Comparison of ENCODE assay signal across 26 cellular contexts in genomic region chr9:4502444-4502843, GRCh38. TPM values are rescaled to one million over a fixed set of nuclear protein-coding genes. Genes with fewer than 3 reads are reported as not detected.
"Had no signal": no experiment of that assay in that cellular context is flagged by ENCODE, and none has a peak within 500 bp of the region (broad histone marks: within the 10 kb centered on the region; RNA-seq: fewer than 3 reads in every experiment).

No MANE protein-coding gene starts in this region.

- H3K9me3 ChIP-seq: colonic mucosa, esophagus muscularis mucosa, gastroesophageal sphincter, heart left ventricle, left ventricle myocardium inferior, lower lobe of right lung, mucosa of descending colon, neutrophil, pancreas, stomach, thyroid gland had no signal

- H3K36me3 Mint-ChIP-seq: naive B cell; natural killer cell treated with Interleukin-12 subunit alpha and Interleukin-12 subunit beta and Interleukin-15 and Interleukin-18, amount 100 ng/mL, for 72 hours; stimulated activated effector memory CD8-positive, alpha-beta T cell treated with anti-CD3 and anti-CD28 coated beads, Interleukin-12 subunit alpha, Interleukin-12 subunit beta, amount 100 ng/mL, for 72 hours had no signal

- H3K27ac Mint-ChIP-seq: dendritic cell treated with granulocyte-macrophage colony-stimulating factor and Interleukin-4, amounts not matched to agents 40 ng/mL and 50 ng/mL, for 4 days; endodermal cell; naive B cell; natural killer cell treated with Interleukin-12 subunit alpha and Interleukin-12 subunit beta and Interleukin-15 and Interleukin-18, amount 100 ng/mL, for 72 hours; stimulated activated effector memory CD8-positive, alpha-beta T cell treated with anti-CD3 and anti-CD28 coated beads, Interleukin-12 subunit alpha, Interleukin-12 subunit beta, amount 100 ng/mL, for 72 hours had no signal

- DNase-seq: colonic mucosa; effector CD8-positive, alpha-beta T cell; endodermal cell; foreskin keratinocyte; heart left ventricle; hippocampal formation; left colon; left ventricle myocardium inferior; lower lobe of right lung; mucosa of descending colon; naive B cell; pancreas; stimulated activated CD4-positive, alpha-beta T cell treated with anti-CD3 and anti-CD28 coated beads, Interleukin-2, amount 100 ng/mL, for 24 hours; stimulated activated CD4-positive, alpha-beta T cell treated with anti-CD3 and anti-CD28 coated beads, Interleukin-4, amount 100 ng/mL, for 24 hours; stimulated activated naive CD4-positive, alpha-beta T cell treated with Interleukin-2 at 50 U/mL for 16 hours; stomach; thyroid gland; trophoblast cell had no signal

- H3K4me1 Mint-ChIP-seq: naive B cell; stimulated activated effector memory CD8-positive, alpha-beta T cell treated with anti-CD3 and anti-CD28 coated beads, Interleukin-12 subunit alpha, Interleukin-12 subunit beta, amount 100 ng/mL, for 72 hours had no signal

- H3K9me3 Mint-ChIP-seq: dendritic cell treated with granulocyte-macrophage colony-stimulating factor and Interleukin-4, amounts not matched to agents 40 ng/mL and 50 ng/mL, for 4 days; endodermal cell; natural killer cell treated with Interleukin-12 subunit alpha and Interleukin-12 subunit beta and Interleukin-15 and Interleukin-18, amount 100 ng/mL, for 72 hours; neural crest cell; stimulated activated effector memory CD8-positive, alpha-beta T cell treated with anti-CD3 and anti-CD28 coated beads, Interleukin-12 subunit alpha, Interleukin-12 subunit beta, amount 100 ng/mL, for 72 hours had no signal

- ATAC-seq: foreskin keratinocyte; gastroesophageal sphincter; heart left ventricle; left colon; lower lobe of right lung; mucosa of descending colon; natural killer cell treated with Interleukin-12 subunit alpha and Interleukin-12 subunit beta and Interleukin-15 and Interleukin-18, amount 100 ng/mL, for 72 hours; pancreas; sciatic nerve; stimulated activated effector memory CD8-positive, alpha-beta T cell treated with anti-CD3 and anti-CD28 coated beads, Interleukin-12 subunit alpha, Interleukin-12 subunit beta, amount 100 ng/mL, for 72 hours had no signal

- H3K27me3 Mint-ChIP-seq: dendritic cell treated with granulocyte-macrophage colony-stimulating factor and Interleukin-4, amounts not matched to agents 40 ng/mL and 50 ng/mL, for 4 days had no signal

- H3K4me3 Mint-ChIP-seq: dendritic cell treated with granulocyte-macrophage colony-stimulating factor and Interleukin-4, amounts not matched to agents 40 ng/mL and 50 ng/mL, for 4 days; endodermal cell; naive B cell; natural killer cell treated with Interleukin-12 subunit alpha and Interleukin-12 subunit beta and Interleukin-15 and Interleukin-18, amount 100 ng/mL, for 72 hours; neural crest cell; stimulated activated effector memory CD8-positive, alpha-beta T cell treated with anti-CD3 and anti-CD28 coated beads, Interleukin-12 subunit alpha, Interleukin-12 subunit beta, amount 100 ng/mL, for 72 hours had no signal

RNA-seq across cellular contexts. Expression of gene SLC1A1, which starts 12.2 kb away (rescaled TPM):
- total RNA-seq: foreskin keratinocyte had no signal
